In genomic region chr6:30323806-30324205, GRCh38 we compare ENCODE assay signal across 1 cellular context.
TF ChIP-seq lines count a peak whose summit lies in the region.

No MANE protein-coding gene starts in this region.

TF ChIP-seq in HepG2, 621 proteins besides CTCF, POLR2A, EP300 and RAD21:
- TF ChIP-seq GATAD2A (CRISPR knock-in tag; IDR thresholded peaks at IDR 0.05) (no peak), ZNF441 (CRISPR knock-in tag; IDR thresholded peaks at IDR 0.05; ENCODE audit: borderline replicate concordance) (no peak), MTA3 (CRISPR knock-in tag; IDR thresholded peaks at IDR 0.05) (no peak), ZNF672 (CRISPR knock-in tag; IDR thresholded peaks at IDR 0.05) (no peak), CCAR2 (optimal IDR thresholded peaks at IDR 0.05; ENCODE audit: low read depth, low read length) (no peak), XBP1 (CRISPR knock-in tag; IDR thresholded peaks at IDR 0.05) (no peak), CHCHD3 (CRISPR knock-in tag; IDR thresholded peaks at IDR 0.05) (no peak), CENPX (CRISPR knock-in tag; IDR thresholded peaks at IDR 0.05) (no peak), ZNF224 (CRISPR knock-in tag; IDR thresholded peaks at IDR 0.05) (no peak), MAZ (IDR thresholded peaks at IDR 0.05; ENCODE audit: borderline replicate concordance, low read depth, low read length) (no peak), MAZ (CRISPR knock-in tag; IDR thresholded peaks at IDR 0.05; ENCODE audit: low read depth) (no peak), HNF4A (CRISPR knock-in tag; IDR thresholded peaks at IDR 0.05) (no peak), ZNF607 (CRISPR knock-in tag; IDR thresholded peaks at IDR 0.05; ENCODE audit: borderline replicate concordance) (no peak), HNRNPUL1 (IDR thresholded peaks at IDR 0.05; ENCODE audit: low read depth, low read length) (no peak)
- TF ChIP-seq, protein P1, sequence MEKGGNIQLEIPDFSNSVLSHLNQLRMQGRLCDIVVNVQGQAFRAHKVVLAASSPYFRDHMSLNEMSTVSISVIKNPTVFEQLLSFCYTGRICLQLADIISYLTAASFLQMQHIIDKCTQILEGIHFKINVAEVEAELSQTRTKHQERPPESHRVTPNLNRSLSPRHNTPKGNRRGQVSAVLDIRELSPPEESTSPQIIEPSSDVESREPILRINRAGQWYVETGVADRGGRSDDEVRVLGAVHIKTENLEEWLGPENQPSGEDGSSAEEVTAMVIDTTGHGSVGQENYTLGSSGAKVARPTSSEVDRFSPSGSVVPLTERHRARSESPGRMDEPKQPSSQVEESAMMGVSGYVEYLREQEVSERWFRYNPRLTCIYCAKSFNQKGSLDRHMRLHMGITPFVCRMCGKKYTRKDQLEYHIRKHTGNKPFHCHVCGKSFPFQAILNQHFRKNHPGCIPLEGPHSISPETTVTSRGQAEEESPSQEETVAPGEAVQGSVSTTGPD (CRISPR knock-in tag; IDR thresholded peaks at IDR 0.05) = no peak
- TF ChIP-seq, protein P2, sequence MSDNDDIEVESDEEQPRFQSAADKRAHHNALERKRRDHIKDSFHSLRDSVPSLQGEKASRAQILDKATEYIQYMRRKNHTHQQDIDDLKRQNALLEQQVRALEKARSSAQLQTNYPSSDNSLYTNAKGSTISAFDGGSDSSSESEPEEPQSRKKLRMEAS (IDR thresholded peaks at IDR 0.05) = no peak
- TF ChIP-seq, protein P3, sequence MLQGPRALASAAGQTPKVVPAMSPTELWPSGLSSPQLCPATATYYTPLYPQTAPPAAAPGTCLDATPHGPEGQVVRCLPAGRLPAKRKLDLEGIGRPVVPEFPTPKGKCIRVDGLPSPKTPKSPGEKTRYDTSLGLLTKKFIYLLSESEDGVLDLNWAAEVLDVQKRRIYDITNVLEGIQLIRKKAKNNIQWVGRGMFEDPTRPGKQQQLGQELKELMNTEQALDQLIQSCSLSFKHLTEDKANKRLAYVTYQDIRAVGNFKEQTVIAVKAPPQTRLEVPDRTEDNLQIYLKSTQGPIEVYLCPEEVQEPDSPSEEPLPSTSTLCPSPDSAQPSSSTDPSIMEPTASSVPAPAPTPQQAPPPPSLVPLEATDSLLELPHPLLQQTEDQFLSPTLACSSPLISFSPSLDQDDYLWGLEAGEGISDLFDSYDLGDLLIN (CRISPR knock-in tag; IDR thresholded peaks at IDR 0.05; ENCODE audit: borderline replicate concordance) = no peak
